7 cellular contexts compared by ENCODE assay signal in the genomic region with DNA sequence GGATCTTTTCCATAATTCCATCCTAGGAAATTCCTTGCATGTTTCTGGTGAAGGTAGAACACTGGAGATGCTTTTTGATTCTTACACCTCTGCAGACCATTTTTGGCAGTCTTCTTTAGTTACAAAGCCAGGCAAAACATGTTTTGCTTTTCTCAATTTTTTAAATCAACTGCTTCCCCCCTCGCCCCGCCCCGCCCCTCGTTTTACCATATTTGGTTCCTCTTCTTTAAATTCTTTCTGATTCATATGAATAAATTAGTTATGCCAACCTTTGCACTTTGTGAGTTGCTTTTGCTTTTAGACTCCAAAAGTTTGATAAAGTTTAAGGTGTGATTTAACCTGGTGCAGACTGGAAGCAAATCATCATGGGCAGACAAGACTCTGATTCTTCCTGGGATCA.
DNase-seq lines count a peak whose midpoint lies in the region; ATAC-seq and TF ChIP-seq lines count a peak whose summit lies in the region.

No MANE protein-coding gene starts in this region.

- H2AFZ ChIP-seq in PC-9: no peak overlapping the region

- peak overlapping the region; percentile 79; the same call in 1 of the 2 replicates for H3K4me3 ChIP-seq in PC-9
- H3K4me3 ChIP-seq in mucosa of descending colon: no peak overlapping the region
- peak overlapping the region; percentile 83 for H3K4me3 ChIP-seq in thoracic aorta

- H3K79me2 ChIP-seq in PC-9 (ENCODE audit: low read depth): no peaks in the 10 kb centered on the region

- ATAC-seq in mucosa of descending colon (no peak), thoracic aorta (ENCODE audit: insufficient number of reproducible peaks, low FRiP score, low read depth) (no peak)

- no peaks in the 10 kb centered on the region for H3K36me3 ChIP-seq in PC-9 (ENCODE audit: low read depth)
- no peaks in the 10 kb centered on the region for H3K36me3 ChIP-seq in mucosa of descending colon (ENCODE audit: low read depth)
- H3K36me3 ChIP-seq in thoracic aorta: peaks cover 2% of the 10 kb centered on the region

- CTCF ChIA-PET in PC-9 (lab: Charles Lee): no interaction called here

- POLR2A ChIA-PET in PC-9 (lab: Charles Lee; ENCODE audit: unreplicated experiment): no interaction called here

- H3F3A ChIP-seq in PC-9 (ENCODE audit: insufficient read depth, low read depth): peaks cover 3% of the 10 kb centered on the region; the same call in 1 of the 2 replicates

- peak overlapping the region; percentile 96 for H3K4me2 ChIP-seq in PC-9

- no peaks in the 10 kb centered on the region for H3K9me3 ChIP-seq in PC-9 (ENCODE audit: insufficient read depth, low read depth)
- H3K9me3 ChIP-seq in mucosa of descending colon: no peaks in the 10 kb centered on the region
- no peaks in the 10 kb centered on the region for H3K9me3 ChIP-seq in thoracic aorta

- no peaks in the 10 kb centered on the region for H4K20me1 ChIP-seq in PC-9 (ENCODE audit: insufficient read depth)

- no peak for TF ChIP-seq CTCF in PC-9 (conservative IDR thresholded peaks at IDR 0.05)
- no peak for TF ChIP-seq CTCF in mucosa of descending colon (IDR thresholded peaks at IDR 0.05)
- no peak for TF ChIP-seq CTCF in thoracic aorta (IDR thresholded peaks at IDR 0.05)

- DNase-seq in PC-9: no peak
- DNase-seq in mucosa of descending colon: peak in 2 of 3 donors; percentile 35 to 50
- DNase-seq in thoracic aorta (ENCODE audit: low spot score): no peak
- no peak for DNase-seq in NCI-H2171 treated with DMSO at 0.1 percent for 48 hours (lab: John Stamatoyannopoulos, UW)
- DNase-seq in NK-92 treated with Interleukin-12 subunit alpha and Interleukin-12 subunit beta, amount 100 ng/mL, for 24 hours (lab: John Stamatoyannopoulos, UW): no peak
- DNase-seq in amniotic stem cell (lab: John Stamatoyannopoulos, UW): no peak

- H3K4me1 ChIP-seq in PC-9 (replicated peaks; ENCODE audit: insufficient read depth) (peaks cover 13% of the 10 kb centered on the region; the same call in 1 of the 2 replicates), mucosa of descending colon (ENCODE audit: low read depth) (no peaks in the 10 kb centered on the region), thoracic aorta (ENCODE audit: control insufficient read depth in 1 of 2, low read depth in 2 of 2) (peaks cover 14 to 24% of the 10 kb centered on the region in 2 donors)

- peak overlapping the region; percentile 98 for H3K4me3 Mint-ChIP-seq in activated naive CD8-positive, alpha-beta T cell

- H3K9me2 ChIP-seq in PC-9 (ENCODE audit: insufficient read depth): no peaks in the 10 kb centered on the region

- H3K27ac ChIP-seq in PC-9: no peak overlapping the region
- H3K27ac ChIP-seq in thoracic aorta: peak overlapping the region; percentile 93 to 95

- no peaks in the 10 kb centered on the region for H3K27me3 Mint-ChIP-seq in activated naive CD8-positive, alpha-beta T cell

- H3K27ac Mint-ChIP-seq in activated naive CD8-positive, alpha-beta T cell: peak overlapping the region; percentile 100

- H3K4me1 Mint-ChIP-seq in activated naive CD8-positive, alpha-beta T cell (ENCODE audit: low read depth): peaks cover 50% of the 10 kb centered on the region

- peaks cover 3% of the 10 kb centered on the region for H3K36me3 Mint-ChIP-seq in activated naive CD8-positive, alpha-beta T cell

- no TSS peak for BruUV-seq in PC-9 (replicated peaks; lab: Mats Ljungman, UMichigan)

- H3K9me3 Mint-ChIP-seq in activated naive CD8-positive, alpha-beta T cell (ENCODE audit: low read depth): no peaks in the 10 kb centered on the region

- H3K27me3 ChIP-seq in PC-9 (ENCODE audit: insufficient read depth, low read depth) (no peaks in the 10 kb centered on the region), thoracic aorta (replicated peaks; ENCODE audit: insufficient read depth) (no peaks in the 10 kb centered on the region)

- intact Hi-C loops in PC-9 (cut with micrococcal nuclease; ENCODE audit: unreplicated experiment): loop anchor here (5.0 to 10.0 kb wide), 5 partner anchors 78 to 886 kb away; a partner anchor contains a TSS
- intact Hi-C loops in mucosa of descending colon (cut with DNase I, micrococcal nuclease): no loop called here

Comparison
In these comparisons a context has a peak if more than half of its experiments do, and no peak if none do; other contexts are left out.
1. DNase-seq: peak in mucosa of descending colon (2 of 3); none in PC-9 (0 of 2), thoracic aorta (single experiment), NCI-H2171 treated with DMSO at 0.1 percent for 48 hours (single experiment), NK-92 treated with Interleukin-12 subunit alpha and Interleukin-12 subunit beta, amount 100 ng/mL, for 24 hours (single experiment) and amniotic stem cell (single experiment).